ENCODE assay signal across 1 cellular context in genomic region chr1:38611661-38612211, GRCh38.
TF ChIP-seq lines count a peak whose summit lies in the region.

No MANE protein-coding gene starts in this region.

TF ChIP-seq in SK-N-SH, 30 proteins besides CTCF, POLR2A, EP300 and RAD21 (continued from another document):
- TF ChIP-seq REST (IDR thresholded peaks at IDR 0.05; ENCODE audit: low read depth, low read length) (no peak), RXRA (IDR thresholded peaks at IDR 0.05; ENCODE audit: borderline replicate concordance, low read depth) (no peak), FOSL2 (IDR thresholded peaks at IDR 0.05; ENCODE audit: borderline replicate concordance, low read depth) (no peak), TCF12 (IDR thresholded peaks at IDR 0.05) (no peak), FOXM1 (IDR thresholded peaks at IDR 0.05; ENCODE audit: low read depth) (no peak)
- TF ChIP-seq, protein P1, sequence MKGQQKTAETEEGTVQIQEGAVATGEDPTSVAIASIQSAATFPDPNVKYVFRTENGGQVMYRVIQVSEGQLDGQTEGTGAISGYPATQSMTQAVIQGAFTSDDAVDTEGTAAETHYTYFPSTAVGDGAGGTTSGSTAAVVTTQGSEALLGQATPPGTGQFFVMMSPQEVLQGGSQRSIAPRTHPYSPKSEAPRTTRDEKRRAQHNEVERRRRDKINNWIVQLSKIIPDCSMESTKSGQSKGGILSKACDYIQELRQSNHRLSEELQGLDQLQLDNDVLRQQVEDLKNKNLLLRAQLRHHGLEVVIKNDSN (IDR thresholded peaks at IDR 0.05; ENCODE audit: borderline replicate concordance, low read depth): no peak
- TF ChIP-seq, protein P2, sequence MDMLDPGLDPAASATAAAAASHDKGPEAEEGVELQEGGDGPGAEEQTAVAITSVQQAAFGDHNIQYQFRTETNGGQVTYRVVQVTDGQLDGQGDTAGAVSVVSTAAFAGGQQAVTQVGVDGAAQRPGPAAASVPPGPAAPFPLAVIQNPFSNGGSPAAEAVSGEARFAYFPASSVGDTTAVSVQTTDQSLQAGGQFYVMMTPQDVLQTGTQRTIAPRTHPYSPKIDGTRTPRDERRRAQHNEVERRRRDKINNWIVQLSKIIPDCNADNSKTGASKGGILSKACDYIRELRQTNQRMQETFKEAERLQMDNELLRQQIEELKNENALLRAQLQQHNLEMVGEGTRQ (IDR thresholded peaks at IDR 0.05; ENCODE audit: borderline replicate concordance, low read depth, low read length): no peak
